23 cellular contexts compared by ENCODE assay signal in genomic region chr12:21026302-21026701, GRCh38.
DNase-seq lines count a peak whose midpoint lies in the region.
"Had no signal": no experiment of that assay in that cellular context is flagged by ENCODE, and none has a peak within 500 bp of the region (broad histone marks: within the 10 kb centered on the region; RNA-seq: fewer than 3 reads in every experiment).

No MANE protein-coding gene starts in this region.

- peak; percentile 96 for DNase-seq in DMS153 (lab: John Stamatoyannopoulos, UW)
- DNase-seq in NCI-H1105 (lab: John Stamatoyannopoulos, UW): peak; percentile 9
- peak; percentile 44 for DNase-seq in NCI-H69 (lab: John Stamatoyannopoulos, UW)
- DNase-seq in glomerular visceral epithelial cell (ENCODE audit: extremely low spot score): peak; percentile 0
- DNase-seq in stimulated activated CD4-positive, alpha-beta T cell treated with anti-CD3 and anti-CD28 coated beads, Interleukin-4, amount 100 ng/mL, for 1 hour: no peak
- DNase-seq in DMS79 treated with DMSO at 0.1 percent for 48 hours (lab: John Stamatoyannopoulos, UW): no peak
- no peak for DNase-seq in D341Med (ENCODE audit: low spot score)
- no peak for DNase-seq in occipital lobe (lab: John Stamatoyannopoulos, UW)
- DNase-seq: ACHN; activated CD4-positive, alpha-beta memory T cell treated with anti-CD3 and anti-CD28 coated beads, Interleukin-2, amount 10 ng/mL, durations not matched to agents 7 days and 5 days; activated naive CD4-positive, alpha-beta T cell treated with anti-CD3 and anti-CD28 coated beads for 36 hours; activated T-cell treated with anti-CD3 and anti-CD28 coated beads, Interleukin-2, amount 50 U/mL, for 24 hours; anterior cingulate cortex; C1 segment of cervical spinal cord; DMS79; HFFc6; NCI-H226; nucleus accumbens; Right ventricle myocardium superior; stimulated activated CD4-positive, alpha-beta T cell treated with anti-CD3 and anti-CD28 coated beads, Interleukin-12 subunit alpha, Interleukin-12 subunit beta, amount 100 ng/mL, for 4 hours; substantia nigra; T-helper 17 cell; uterus had no signal

Comparison
In these comparisons a context has a peak if more than half of its experiments do, and no peak if none do; other contexts are left out.
1. DNase-seq: peak in DMS153 (single experiment), NCI-H1105 (single experiment), NCI-H69 (single experiment) and glomerular visceral epithelial cell (single experiment); none in stimulated activated CD4-positive, alpha-beta T cell treated with anti-CD3 and anti-CD28 coated beads, Interleukin-4, amount 100 ng/mL, for 1 hour (single experiment), DMS79 treated with DMSO at 0.1 percent for 48 hours (single experiment), D341Med (single experiment) and occipital lobe (single experiment).